10 cellular contexts compared by ENCODE assay signal in the genomic region with DNA sequence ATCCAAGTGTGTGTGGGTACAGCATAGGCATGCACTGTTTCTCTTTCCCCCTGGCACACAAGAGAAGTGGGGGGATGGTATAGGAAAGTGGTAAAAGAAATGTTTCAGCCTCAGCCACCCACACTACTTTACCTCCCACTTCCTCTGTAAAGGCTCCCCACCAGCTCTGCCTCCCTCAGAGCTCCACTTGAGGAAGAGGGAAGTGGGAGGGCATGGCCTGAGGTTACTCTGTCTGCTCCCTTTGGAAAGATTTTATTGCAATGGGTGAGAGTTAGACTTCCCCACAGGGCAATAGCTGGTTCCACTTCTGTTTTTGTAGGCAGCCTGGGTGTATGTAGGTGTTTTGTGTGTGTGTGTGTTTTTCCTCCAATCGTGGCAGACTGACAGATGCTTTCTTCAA.
A peak's percentile ranks its signal among the peaks of the same experiment; 100 is the strongest.
DNase-seq lines count a peak whose midpoint lies in the region; ATAC-seq and TF ChIP-seq lines count a peak whose summit lies in the region.
"Had no signal": no experiment of that assay in that cellular context is flagged by ENCODE, and none has a peak within 500 bp of the region (broad histone marks: within the 10 kb centered on the region; RNA-seq: fewer than 3 reads in every experiment).

No MANE protein-coding gene starts in this region.

- H3K9ac ChIP-seq in BLaER1 treated with 17β-estradiol and CSF1 and Interleukin-3, amounts not matched to agents 10 nM and 100 nM: peak overlapping the region in 4 of 11 experiments; percentile 43 to 65 (median 62); a peak in 7 of 22 replicates
- H3K9ac ChIP-seq in IMR-90 (ENCODE audit: low read depth, low read length): no peak overlapping the region

- H3K4ac ChIP-seq in IMR-90 (ENCODE audit: low read depth, low read length): no peak overlapping the region

- no peak for TF ChIP-seq POLR2A in IMR-90 (IDR thresholded peaks at IDR 0.05; ENCODE audit: low read depth, low read length)

- H2BK20ac ChIP-seq in IMR-90 (ENCODE audit: low read depth, low read length): no peak overlapping the region

- POLR2A ChIA-PET in IMR-90 (lab: Charles Lee; ENCODE audit: unreplicated experiment) (no interaction called here), RWPE1 (lab: Yijun Ruan, JAX; ENCODE audit: low non-redundant PET) (no interaction called here)

- peak overlapping the region in 9 of 11 experiments; percentile 4 to 83 (median 63); a peak in 15 of 22 replicates for H3K27ac ChIP-seq in BLaER1 treated with 17β-estradiol and CSF1 and Interleukin-3, amounts not matched to agents 10 nM and 100 nM
- H3K27ac ChIP-seq in IMR-90 (ENCODE audit: insufficient read depth, low read length) (no peak overlapping the region), RWPE1 (no peak overlapping the region)
- H3K27ac ChIP-seq: C4-2B had no signal

- ATAC-seq in GM19468 (IDR thresholded peaks at IDR 0.05; ENCODE audit: extremely low read depth, unreplicated experiment) (peak; percentile 48), IMR-90 (ENCODE audit: low read depth) (no peak)

- H3K14ac ChIP-seq in IMR-90 (replicated peaks; ENCODE audit: low read depth, low read length): no peak overlapping the region

- H2BK5ac ChIP-seq in IMR-90 (ENCODE audit: low read depth, low read length, poor library complexity, severe bottlenecking): no peak overlapping the region

- peaks cover 7% of the 10 kb centered on the region for H3K27me3 Mint-ChIP-seq in glutamatergic neuron (ENCODE audit: unreplicated experiment)

- WGBS in IMR-90 (ENCODE audit: extremely low coverage in 2 of 2, insufficient read length in 1 of 2), 2 experiments: no CpG with 5 or more reads among the region's 1 CpG

- CTCF ChIA-PET in IMR-90 (lab: Yijun Ruan, JAX) (no interaction called here), RWPE1 (lab: Yijun Ruan, JAX) (interaction anchor here (0.6 kb wide), 1 partner anchor 10 kb away, joined by 3 read pairs; no protein-coding TSS in a partner anchor)

- no peaks in the 10 kb centered on the region for H3K36me3 ChIP-seq in BLaER1 treated with 17β-estradiol and CSF1 and Interleukin-3, amounts not matched to agents 10 nM and 100 nM
- no peaks in the 10 kb centered on the region for H3K36me3 ChIP-seq in IMR-90 (ENCODE audit: control insufficient read depth, insufficient read depth, low read length)

- peak overlapping the region; percentile 88 for H3K27ac Mint-ChIP-seq in glutamatergic neuron (ENCODE audit: unreplicated experiment)

- no peaks in the 10 kb centered on the region for H3K36me3 Mint-ChIP-seq in glutamatergic neuron (ENCODE audit: unreplicated experiment)

- H3K4me1 Mint-ChIP-seq in glutamatergic neuron (ENCODE audit: low read depth, unreplicated experiment): peaks cover 37% of the 10 kb centered on the region

- no peak overlapping the region for H3K4me3 ChIP-seq in BLaER1 treated with 17β-estradiol and CSF1 and Interleukin-3, amounts not matched to agents 10 nM and 100 nM
- no peak overlapping the region for H3K4me3 ChIP-seq in IMR-90 (ENCODE audit: insufficient read depth, low read depth, low read length)

- DNase-seq in IMR-90: no peak
- DNase-seq in glutamatergic neuron: no peak
- no peak for DNase-seq in middle frontal gyrus (ENCODE audit: extremely low spot score, low spot score)
- no peak for DNase-seq in kidney glomerular epithelial cell (lab: John Stamatoyannopoulos, UW)
- no peak for DNase-seq in cerebellar nuclear complex (lab: John Stamatoyannopoulos, UW)
- no peak for DNase-seq in RWPE1 (ENCODE audit: low spot score)
- DNase-seq: activated T-cell treated with anti-CD3 and anti-CD28 coated beads, Interleukin-2, amount 50 U/mL, for 48 hours had no signal

- H3K56ac ChIP-seq in IMR-90 (ENCODE audit: extremely low read depth, insufficient read depth, low read length): no peak overlapping the region

- no TSS peak for BruUV-seq in IMR-90 (replicated peaks; lab: Mats Ljungman, UMichigan)

- H3K9me3 ChIP-seq in BLaER1 treated with 17β-estradiol and CSF1 and Interleukin-3, amounts not matched to agents 10 nM and 100 nM (replicated peaks in 1 of 11): no peaks in the 10 kb centered on the region
- no peaks in the 10 kb centered on the region for H3K9me3 ChIP-seq in IMR-90 (ENCODE audit: control insufficient read depth, insufficient read depth, low read length)

- in situ Hi-C loops in IMR-90 (cut with MboI; ENCODE audit: low sequenced_read_pairs): no loop called here

- H3K9me1 ChIP-seq in IMR-90 (ENCODE audit: insufficient read depth, low read length): peaks cover 9% of the 10 kb centered on the region; the same call in 1 of the 2 replicates

- no peak overlapping the region for H2BK120ac ChIP-seq in IMR-90 (ENCODE audit: low read depth, low read length)

- H3K27me3 ChIP-seq in BLaER1 treated with 17β-estradiol and CSF1 and Interleukin-3, amounts not matched to agents 10 nM and 100 nM: no peaks in the 10 kb centered on the region
- no peaks in the 10 kb centered on the region for H3K27me3 ChIP-seq in IMR-90 (ENCODE audit: control insufficient read depth, insufficient read depth, low read length)

- H2AK9ac ChIP-seq in IMR-90 (replicated peaks; ENCODE audit: low read depth, low read length, poor library complexity): peak overlapping the region; percentile 19

- no peak for TF ChIP-seq RAD21 in IMR-90 (IDR thresholded peaks at IDR 0.05; ENCODE audit: low read length)

- H2AK5ac ChIP-seq in IMR-90 (ENCODE audit: low read depth, low read length): no peak overlapping the region

- dilution Hi-C loops in IMR-90 (cut with HindIII; ENCODE audit: low sequenced_read_pairs, unreplicated experiment): no loop called here

- no peak overlapping the region for H2BK15ac ChIP-seq in IMR-90 (ENCODE audit: low read depth, low read length)

- H4K5ac ChIP-seq in IMR-90 (ENCODE audit: low read depth, low read length): no peak overlapping the region

- H2AFZ ChIP-seq in IMR-90 (replicated peaks; ENCODE audit: low read length, poor library complexity): peak overlapping the region; percentile 46

- H4K91ac ChIP-seq in IMR-90 (ENCODE audit: insufficient read depth, low read depth, low read length): no peak overlapping the region

- H3K79me1 ChIP-seq in IMR-90 (ENCODE audit: low read depth in 1 of 2, low read length in 2 of 2): no peaks in the 10 kb centered on the region

- no peak overlapping the region for H3K23ac ChIP-seq in IMR-90 (ENCODE audit: low read depth, low read length)

- H4K8ac ChIP-seq in IMR-90 (ENCODE audit: low read depth in 2 of 2, low read length in 2 of 2): no peak overlapping the region

- intact Hi-C loops in IMR-90 (cut with micrococcal nuclease): no loop called here

- no peaks in the 10 kb centered on the region for H4K20me1 ChIP-seq in BLaER1 treated with 17β-estradiol and CSF1 and Interleukin-3, amounts not matched to agents 10 nM and 100 nM
- H4K20me1 ChIP-seq in IMR-90 (ENCODE audit: insufficient read depth, low read length): no peaks in the 10 kb centered on the region

- peaks cover 0 to 100% (median 41%) of the 10 kb centered on the region in 10 experiments; a peak in 17 of 20 replicates for H3K4me1 ChIP-seq in BLaER1 treated with 17β-estradiol and CSF1 and Interleukin-3, amounts not matched to agents 10 nM and 100 nM
- peaks cover 4% of the 10 kb centered on the region; the same call in 1 of the 2 replicates for H3K4me1 ChIP-seq in IMR-90 (ENCODE audit: control insufficient read depth, insufficient read depth, low read length)

- H3K4me2 ChIP-seq in BLaER1 treated with 17β-estradiol and CSF1 and Interleukin-3, amounts not matched to agents 10 nM and 100 nM: peak overlapping the region in 10 of 11 experiments; percentile 4 to 90 (median 74); a peak in 19 of 22 replicates
- no peak overlapping the region for H3K4me2 ChIP-seq in IMR-90 (ENCODE audit: low read depth, low read length)

- H3K4me3 Mint-ChIP-seq in glutamatergic neuron (ENCODE audit: unreplicated experiment): no peak overlapping the region

- no peak for TF ChIP-seq CTCF in IMR-90 (conservative IDR thresholded peaks at IDR 0.05; ENCODE audit: low read depth, low read length)
- TF ChIP-seq CTCF in glutamatergic neuron (IDR thresholded peaks at IDR 0.05; ENCODE audit: partially characterized antibody, unreplicated experiment): no peak
- TF ChIP-seq CTCF in RWPE1 (conservative IDR thresholded peaks at IDR 0.05; ENCODE audit: low read depth): no peak

- no peak overlapping the region for H3K18ac ChIP-seq in IMR-90 (ENCODE audit: low read depth, low read length)

- peaks cover 8% of the 10 kb centered on the region for H3K9me3 Mint-ChIP-seq in glutamatergic neuron (ENCODE audit: unreplicated experiment)

TF ChIP-seq in IMR-90, 13 proteins besides CTCF, POLR2A, EP300 and RAD21:
- TF ChIP-seq, protein P1, sequence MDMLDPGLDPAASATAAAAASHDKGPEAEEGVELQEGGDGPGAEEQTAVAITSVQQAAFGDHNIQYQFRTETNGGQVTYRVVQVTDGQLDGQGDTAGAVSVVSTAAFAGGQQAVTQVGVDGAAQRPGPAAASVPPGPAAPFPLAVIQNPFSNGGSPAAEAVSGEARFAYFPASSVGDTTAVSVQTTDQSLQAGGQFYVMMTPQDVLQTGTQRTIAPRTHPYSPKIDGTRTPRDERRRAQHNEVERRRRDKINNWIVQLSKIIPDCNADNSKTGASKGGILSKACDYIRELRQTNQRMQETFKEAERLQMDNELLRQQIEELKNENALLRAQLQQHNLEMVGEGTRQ (IDR thresholded peaks at IDR 0.05; ENCODE audit: low read depth, low read length): no peak
- no peak for TF ChIP-seq RCOR1 (IDR thresholded peaks at IDR 0.05; ENCODE audit: insufficient replicate concordance, low read length)
- TF ChIP-seq NFE2L2 (IDR thresholded peaks at IDR 0.05; ENCODE audit: low read depth, low read length): no peak
- TF ChIP-seq MXI1 (IDR thresholded peaks at IDR 0.05; ENCODE audit: borderline replicate concordance, low read depth, low read length): no peak
- TF ChIP-seq BHLHE40 (IDR thresholded peaks at IDR 0.05; ENCODE audit: low read depth, low read length): no peak
- no peak for TF ChIP-seq MAFK (IDR thresholded peaks at IDR 0.05; ENCODE audit: low read depth, low read length)
- no peak for TF ChIP-seq RFX5 (IDR thresholded peaks at IDR 0.05; ENCODE audit: low read depth, low read length)
- no peak for TF ChIP-seq CHD1 (IDR thresholded peaks at IDR 0.05; ENCODE audit: low read depth, low read length)
TF ChIP-seq in IMR-90: peak in this region for 0.

Comparison
In these comparisons a context has a peak if more than half of its experiments do, and no peak if none do; other contexts are left out.
1. H3K27ac ChIP-seq: peak in BLaER1 treated with 17β-estradiol and CSF1 and Interleukin-3, amounts not matched to agents 10 nM and 100 nM (9 of 11); none in IMR-90 (single experiment) and RWPE1 (single experiment).